In genomic region chrX:40247382-40247781, GRCh38 we compare ENCODE assay signal across 8 cellular contexts.
"Had no signal": no experiment of that assay in that cellular context is flagged by ENCODE, and none has a peak within 500 bp of the region (broad histone marks: within the 10 kb centered on the region; RNA-seq: fewer than 3 reads in every experiment).

No MANE protein-coding gene starts in this region.

- H3K4me3 ChIP-seq: GM12878 had no signal

- DNase-seq: GDM1, GF-D8 had no signal

- FAIRE-seq: G401.6, GM12878, GM12891, GM12892, GM18507, GM19239 had no signal

- ATAC-seq: GM12878 had no signal
